8 cellular contexts compared by ENCODE assay signal in the genomic region with DNA sequence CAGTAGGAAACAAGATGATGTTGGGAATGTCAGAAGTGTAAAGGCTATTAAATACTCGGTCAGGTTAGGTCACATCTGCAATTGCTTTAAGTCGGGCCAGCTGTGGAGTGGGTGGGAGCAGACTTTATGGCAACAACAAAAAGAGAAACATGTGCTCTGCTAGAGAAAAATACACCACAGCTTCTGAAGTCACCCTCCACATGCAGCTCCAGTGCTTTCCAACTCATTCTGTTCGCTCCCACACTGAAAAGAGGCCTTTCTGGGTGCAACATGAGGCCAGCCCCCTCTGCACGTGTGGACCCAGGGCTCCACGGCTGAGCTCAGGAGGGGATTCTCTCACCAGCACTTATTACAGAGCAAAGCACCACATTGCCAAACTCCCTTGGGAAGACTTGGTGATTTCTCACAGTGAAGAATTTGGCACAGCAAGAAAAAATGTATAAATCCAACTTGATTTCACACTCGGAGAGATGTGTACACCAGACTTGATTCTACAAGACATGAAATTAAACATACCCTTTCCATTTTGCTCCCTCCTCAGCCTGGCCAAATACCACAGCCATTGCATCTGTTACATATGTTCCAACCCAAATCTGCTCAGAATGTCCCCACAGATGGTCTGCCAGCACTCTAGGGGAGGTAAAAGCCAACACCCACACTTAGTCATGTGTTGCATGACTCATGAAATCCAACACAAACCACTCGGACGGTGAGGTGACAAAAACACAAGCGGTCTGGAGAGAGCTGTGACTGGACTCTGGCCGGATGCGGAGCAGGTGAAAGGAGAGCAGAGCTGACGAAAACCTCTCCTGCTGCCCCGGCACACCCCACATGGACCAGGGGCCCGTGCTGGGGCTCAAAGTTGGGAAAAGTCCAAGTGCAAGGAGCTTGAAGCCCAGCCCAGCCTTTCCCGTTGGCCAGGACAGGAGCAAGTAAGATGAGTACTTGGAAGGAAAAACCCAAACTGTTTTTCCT.
DNase-seq lines count a peak whose midpoint lies in the region; TF ChIP-seq lines count a peak whose summit lies in the region.

No MANE protein-coding gene starts in this region.

- H3K4me3 Mint-ChIP-seq in immature natural killer cell: peak overlapping the region in 3 of 5 donors; percentile 24 to 60 (median 52)

- H3K27ac Mint-ChIP-seq in immature natural killer cell: peak overlapping the region in 1 of 6 donors; percentile 32

- no peak for TF ChIP-seq POLR2A in spleen (IDR thresholded peaks at IDR 0.05)

- intact Hi-C loops in ascending aorta (cut with DNase I): loop anchor here (2.0 to 5.0 kb wide), 2 partner anchors 20 to 40 kb away; no protein-coding TSS in a partner anchor
- intact Hi-C loops in spleen (cut with DNase I; ENCODE audit: low total_unique reads): no loop called here

- TF ChIP-seq CTCF in ascending aorta (IDR thresholded peaks at IDR 0.05) (no peak), spleen (IDR thresholded peaks at IDR 0.05 in 8 of 11, conservative IDR thresholded peaks at IDR 0.05 in 3 of 11) (no peak)

- peak overlapping the region; percentile 88 to 96 for H3K27ac ChIP-seq in ascending aorta
- peak overlapping the region in 2 of 8 donors; percentile 9 to 27 for H3K27ac ChIP-seq in spleen

- H3K9me3 ChIP-seq in ascending aorta (no peaks in the 10 kb centered on the region), spleen (no peaks in the 10 kb centered on the region)

- peaks cover 23 to 32% of the 10 kb centered on the region in 2 donors for H3K36me3 ChIP-seq in ascending aorta
- peaks cover 0 to 27% (median 3%) of the 10 kb centered on the region in 6 donors for H3K36me3 ChIP-seq in spleen

- no peaks in the 10 kb centered on the region for H3K9me3 Mint-ChIP-seq in immature natural killer cell

- 71 to 81% (median 77%) methylated on average over 15 of the region's 15 CpGs for WGBS in spleen, 5 donors

- H3K36me3 Mint-ChIP-seq in immature natural killer cell: no peaks in the 10 kb centered on the region

- DNase-seq in HCEC 1CT (peak; percentile 95), ascending aorta (ENCODE audit: low spot score in 2 of 2) (peak; percentile 78 to 94), immature natural killer cell (peak in 1 of 3 donors; percentile 2), stromal cell of bone marrow (ENCODE audit: low read depth) (peak; percentile 92), NCI-H2107 (lab: John Stamatoyannopoulos, UW) (no peak), NCI-H2029 (lab: John Stamatoyannopoulos, UW) (no peak), spleen (no peak)
- DNase-seq in activated T-cell treated with anti-CD3 and anti-CD28 coated beads, Interleukin-2, amount 50 U/mL, for 48 hours: no peak

- peaks cover 2 to 9% (median 5%) of the 10 kb centered on the region in 3 donors for H3K27me3 Mint-ChIP-seq in immature natural killer cell (ENCODE audit: low read depth in 3 of 3)

- H3K27me3 ChIP-seq in ascending aorta (no peaks in the 10 kb centered on the region), spleen (replicated peaks in 1 of 7) (no peaks in the 10 kb centered on the region)

- H3K4me3 ChIP-seq in ascending aorta (peak overlapping the region in 1 of 2 donors; percentile 25), spleen (no peak overlapping the region)

- H3K4me1 Mint-ChIP-seq in immature natural killer cell: peaks cover 14 to 19% of the 10 kb centered on the region in 2 donors

- H3K4me1 ChIP-seq in ascending aorta (peaks cover 24 to 71% of the 10 kb centered on the region in 2 donors), spleen (peaks cover 0 to 4% (median 0%) of the 10 kb centered on the region in 6 donors)

Comparison
In these comparisons a context has a peak if more than half of its experiments do, and no peak if none do; other contexts are left out.
1. DNase-seq: peak in HCEC 1CT (single experiment), ascending aorta (2 of 2) and stromal cell of bone marrow (single experiment); none in NCI-H2107 (single experiment), NCI-H2029 (single experiment), spleen (single experiment) and activated T-cell treated with anti-CD3 and anti-CD28 coated beads, Interleukin-2, amount 50 U/mL, for 48 hours (0 of 2).